Comparison of ENCODE assay signal across 8 cellular contexts in genomic region chr3:33115024-33115768, GRCh38. TPM values are rescaled to one million over a fixed set of nuclear protein-coding genes. Genes with fewer than 3 reads are reported as not detected.
DNase-seq lines count a peak whose midpoint lies in the region; ATAC-seq and TF ChIP-seq lines count a peak whose summit lies in the region.

No MANE protein-coding gene starts in this region.

- WGBS in psoas muscle, 3 donors = 39 to 53% (median 41%) methylated on average over 13 of the region's 13 CpGs

- TF ChIP-seq CTCF in ascending aorta (IDR thresholded peaks at IDR 0.05) (no peak), psoas muscle (IDR thresholded peaks at IDR 0.05) (no peak)

- in situ Hi-C loops in G401 (cut with HindIII; ENCODE audit: low sequenced_read_pairs) = no loop called here

- H3K27me3 ChIP-seq in ascending aorta (no peaks in the 10 kb centered on the region), psoas muscle (ENCODE audit: insufficient read depth in 3 of 3, low read length in 2 of 3) (no peaks in the 10 kb centered on the region)

- H3K4me3 ChIP-seq in ascending aorta (peak overlapping the region; percentile 85 to 92), psoas muscle (peak overlapping the region; percentile 89)

- DNase-seq in G401 (ENCODE audit: low spot score) = peak; percentile 73
- DNase-seq in NCI-H2227 (lab: John Stamatoyannopoulos, UW; ENCODE audit: unreplicated experiment) = peak; percentile 66
- DNase-seq in ascending aorta (ENCODE audit: low spot score in 2 of 2) = peak; percentile 82 to 94
- peak; percentile 59 for DNase-seq in hepatic stellate cell (ENCODE audit: low spot score)
- DNase-seq in psoas muscle = peak; percentile 78 to 85

- peaks cover under 1 to 2% of the 10 kb centered on the region in 2 donors for H3K36me3 ChIP-seq in ascending aorta
- H3K36me3 ChIP-seq in psoas muscle (ENCODE audit: insufficient read depth in 1 of 2, low read depth in 1 of 2) = peaks cover 0 to 4% of the 10 kb centered on the region in 2 donors

- ATAC-seq in psoas muscle = peak; percentile 80 to 88 (median 82)
- ATAC-seq in GM19023 (IDR thresholded peaks at IDR 0.05; ENCODE audit: unreplicated experiment) = no peak
- ATAC-seq in GM18519 (IDR thresholded peaks at IDR 0.05; ENCODE audit: low FRiP score, unreplicated experiment) = no peak
- ATAC-seq in HG02970 (IDR thresholded peaks at IDR 0.05; ENCODE audit: low FRiP score, unreplicated experiment) = no peak

- intact Hi-C loops in ascending aorta (cut with DNase I) (no loop called here), psoas muscle (cut with DNase I) (loop anchor here in 1 of 2 donors (10.0 kb wide), 1 partner anchor 320 kb away; no protein-coding TSS in a partner anchor)

- peak overlapping the region; percentile 95 to 96 for H3K27ac ChIP-seq in ascending aorta
- peak overlapping the region; percentile 92 for H3K27ac ChIP-seq in psoas muscle

- H3K4me1 ChIP-seq in ascending aorta (peaks cover 7 to 33% of the 10 kb centered on the region in 2 donors), psoas muscle (peaks cover 7% of the 10 kb centered on the region)

- no peaks in the 10 kb centered on the region for H3K9me3 ChIP-seq in ascending aorta
- H3K9me3 ChIP-seq in psoas muscle = no peaks in the 10 kb centered on the region

RNA-seq across cellular contexts. Expression of gene CRTAP, which starts 1.4 kb away (rescaled TPM):
- total RNA-seq in G401 (2014; rRNA removed; shearing (Covaris generic)) = 280 and 316 TPM in 2 replicates
- total RNA-seq in ascending aorta (300 TPM), psoas muscle (10 to 100 TPM; 56.3 to 80.8 (median 76.3) TPM)
- 10 to 100 TPM; 24.9 to 35.6 (median 31.2) TPM for polyA plus RNA-seq in psoas muscle

RNA-seq across cellular contexts. Expression of gene GLB1, which starts 18.2 kb away (rescaled TPM):
- total RNA-seq in G401 (2014; rRNA removed; shearing (Covaris generic)) = 61.5 and 95.3 TPM in 2 replicates
- total RNA-seq in ascending aorta (39.7 TPM), psoas muscle (10 to 100 TPM in 1 of 4 donors, 1 to 10 TPM in 3; 7.0 to 11.9 (median 9.0) TPM)
- 1 to 10 TPM; 4.0 to 7.0 (median 6.4) TPM for polyA plus RNA-seq in psoas muscle

RNA-seq across cellular contexts. Expression of gene TMPPE, which starts 18.2 kb away (rescaled TPM):
- total RNA-seq in G401 (2014; rRNA removed; shearing (Covaris generic)) = 1.4 and 2.3 TPM in 2 replicates
- total RNA-seq in ascending aorta (7.3 TPM), psoas muscle (1 to 10 TPM; 1.7 to 2.6 (median 2.4) TPM)
- 1 to 10 TPM in 1 of 3 donors, under 1 TPM in 2; 0.13 to 1.4 (median 0.57) TPM for polyA plus RNA-seq in psoas muscle

Comparison
In these comparisons a context has a peak if more than half of its experiments do, and no peak if none do; other contexts are left out.
1. ATAC-seq: peak in psoas muscle (4 of 4); none in GM19023 (single experiment), GM18519 (single experiment) and HG02970 (single experiment).
2. Peak in every context shown above with its lines, with median percentiles within 50 percentile points of each other: DNase-seq.